ENCODE assay signal across 8 cellular contexts in the genomic region with DNA sequence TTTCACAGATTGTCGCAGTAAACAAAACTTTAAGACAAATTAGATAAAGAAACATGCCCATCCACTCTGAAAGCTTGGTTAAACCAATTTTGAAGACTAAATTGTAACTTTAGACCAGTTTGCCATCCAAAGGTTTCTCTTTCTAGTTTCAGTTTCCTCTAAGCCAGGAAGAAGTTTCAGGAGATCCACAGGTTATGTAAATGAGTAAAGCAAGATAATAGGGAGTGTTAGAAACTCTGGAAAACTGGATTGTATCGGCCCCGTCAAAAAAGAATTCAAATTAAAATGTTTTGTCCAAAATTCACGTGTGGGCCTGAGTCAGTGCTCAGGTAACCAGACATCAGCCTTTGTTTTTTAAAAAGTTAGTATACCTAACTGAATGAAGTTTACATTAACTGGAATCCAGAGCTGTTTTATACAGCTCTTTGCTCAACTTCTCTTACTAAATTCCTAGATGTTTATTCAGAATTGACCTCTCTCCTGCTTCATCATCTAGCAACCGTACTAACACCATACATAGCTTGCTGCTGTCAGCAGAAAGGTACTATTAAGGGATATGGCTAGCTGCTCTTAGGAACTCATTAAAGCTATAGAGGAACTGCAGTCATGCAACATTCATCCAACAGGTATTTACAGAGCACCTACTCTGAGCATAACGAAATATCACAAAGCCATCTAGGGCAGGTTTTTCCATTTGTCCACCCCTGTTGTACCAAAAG. TPM values are rescaled to one million over a fixed set of nuclear protein-coding genes. Genes with fewer than 3 reads are reported as not detected.
DNase-seq lines count a peak whose midpoint lies in the region; ATAC-seq, FAIRE-seq and TF ChIP-seq lines count a peak whose summit lies in the region.
"Not testable (repeated sequence)": the region's sequence is repeated elsewhere in the genome, so short reads cannot be mapped to it uniquely, and the experiment has no call there.
"Had no signal": no experiment of that assay in that cellular context is flagged by ENCODE, and none has a peak within 500 bp of the region (broad histone marks: within the 10 kb centered on the region; RNA-seq: fewer than 3 reads in every experiment).

No MANE protein-coding gene starts in this region.

- H3F3A ChIP-seq in smooth muscle cell (ENCODE audit: low read depth) = not testable (repeated sequence)

- not testable (repeated sequence) for H3K9me3 ChIP-seq in AG04450 (ENCODE audit: control insufficient read depth, insufficient read depth, low read length); IMR-90 (ENCODE audit: control insufficient read depth, insufficient read depth, low read length); RWPE2 (ENCODE audit: severe bottlenecking); smooth muscle cell (replicated peaks; ENCODE audit: low read depth)

- H2BK5ac ChIP-seq in IMR-90 (ENCODE audit: low read depth, low read length, poor library complexity, severe bottlenecking) = not testable (repeated sequence)

- not testable (repeated sequence) for H2BK15ac ChIP-seq in IMR-90 (ENCODE audit: low read depth, low read length)

- not testable (repeated sequence) for H4K91ac ChIP-seq in IMR-90 (ENCODE audit: insufficient read depth, low read depth, low read length)

- not testable (repeated sequence) for H2AK5ac ChIP-seq in IMR-90 (ENCODE audit: low read depth, low read length)

- H3K27me3 ChIP-seq in AG04450 (ENCODE audit: control insufficient read depth, insufficient read depth, low read length); IMR-90 (ENCODE audit: control insufficient read depth, insufficient read depth, low read length); RWPE2 (ENCODE audit: insufficient read depth, poor library complexity, severe bottlenecking); smooth muscle cell (ENCODE audit: low read depth): not testable (repeated sequence)

- POLR2A ChIA-PET in AG04450 (lab: Yijun Ruan, JAX); IMR-90 (lab: Charles Lee; ENCODE audit: unreplicated experiment): not testable (repeated sequence)

- not testable (repeated sequence) for H2BK20ac ChIP-seq in IMR-90 (ENCODE audit: low read depth, low read length)

- TF ChIP-seq CTCF in AG04450 (IDR thresholded peaks at IDR 0.05; ENCODE audit: low read depth, low read length); IMR-90 (conservative IDR thresholded peaks at IDR 0.05; ENCODE audit: low read depth, low read length); RWPE2 (IDR thresholded peaks at IDR 0.05; ENCODE audit: poor library complexity, severe bottlenecking); smooth muscle cell (IDR thresholded peaks at IDR 0.05; ENCODE audit: borderline replicate concordance, insufficient read depth, poor library complexity, severe bottlenecking): not testable (repeated sequence)

- TF ChIP-seq RAD21 in IMR-90 (IDR thresholded peaks at IDR 0.05; ENCODE audit: low read length) = not testable (repeated sequence)

- not testable (repeated sequence) for H3K4me3 ChIP-seq in AG04450 (ENCODE audit: low read depth, low read length); IMR-90 (ENCODE audit: insufficient read depth, low read depth, low read length); RWPE2 (ENCODE audit: severe bottlenecking); smooth muscle cell

- H3K4me1 ChIP-seq in IMR-90 (ENCODE audit: control insufficient read depth, insufficient read depth, low read length); RWPE2 (ENCODE audit: insufficient read depth, poor library complexity, severe bottlenecking); smooth muscle cell (ENCODE audit: low read depth): not testable (repeated sequence)

- H4K5ac ChIP-seq in IMR-90 (ENCODE audit: low read depth, low read length) = not testable (repeated sequence)

- DNase-seq in AG04450 (ENCODE audit: low read depth, low spot score); GM18507 (ENCODE audit: extremely low spot score, insufficient read length, low read depth); IMR-90; RWPE2 (ENCODE audit: low spot score); epithelial cell of prostate (ENCODE audit: low read depth, low spot score); smooth muscle cell (lab: John Stamatoyannopoulos, UW; ENCODE audit: unreplicated experiment): not testable (repeated sequence)
- DNase-seq in kidney glomerular epithelial cell (lab: John Stamatoyannopoulos, UW) = peak; percentile 16

- H3K27ac ChIP-seq in AG04450 (ENCODE audit: low read depth, low read length) (peak overlapping the region; percentile 3), RWPE2 (ENCODE audit: poor library complexity, severe bottlenecking) (peak overlapping the region; percentile 47), epithelial cell of prostate (peak overlapping the region; percentile 69), smooth muscle cell (ENCODE audit: low read depth) (peak overlapping the region; percentile 72)
- not testable (repeated sequence) for H3K27ac ChIP-seq in IMR-90 (ENCODE audit: insufficient read depth, low read length)

- not testable (repeated sequence) for H2AK9ac ChIP-seq in IMR-90 (replicated peaks; ENCODE audit: low read depth, low read length, poor library complexity)

- not testable (repeated sequence) for H3K56ac ChIP-seq in IMR-90 (ENCODE audit: extremely low read depth, insufficient read depth, low read length)

- H3K79me2 ChIP-seq in smooth muscle cell (ENCODE audit: low read depth) = not testable (repeated sequence)

- peak; percentile 54 for FAIRE-seq in GM18507 (lab: Jason Lieb, UNC)

- not testable (repeated sequence) for H4K20me1 ChIP-seq in IMR-90 (ENCODE audit: insufficient read depth, low read length); smooth muscle cell (ENCODE audit: low read depth)

- not testable (repeated sequence) for TF ChIP-seq POLR2A in IMR-90 (IDR thresholded peaks at IDR 0.05; ENCODE audit: low read depth, low read length)

- intact Hi-C loops in IMR-90 (cut with micrococcal nuclease) = not testable (repeated sequence)

- CTCF ChIA-PET in AG04450 (lab: Charles Lee) = interaction anchor here (1.2 to 1.4 kb wide), 2 partner anchors 18 to 89 kb away, joined by 3 to 4 read pairs; no protein-coding TSS in a partner anchor
- CTCF ChIA-PET in IMR-90 (lab: Yijun Ruan, JAX) = not testable (repeated sequence)

- ATAC-seq in IMR-90 (ENCODE audit: low read depth) = peak; percentile 92
- peak; percentile 89 for ATAC-seq in RWPE2 (ENCODE audit: low read depth)

- not testable (repeated sequence) for H3K4ac ChIP-seq in IMR-90 (ENCODE audit: low read depth, low read length)

- H3K79me1 ChIP-seq in IMR-90 (ENCODE audit: low read depth in 1 of 2, low read length in 2 of 2) = not testable (repeated sequence)

- dilution Hi-C loops in IMR-90 (cut with HindIII; ENCODE audit: low sequenced_read_pairs, unreplicated experiment) = not testable (repeated sequence)

- not testable (repeated sequence) for BruUV-seq in IMR-90 (replicated peaks; lab: Mats Ljungman, UMichigan)

- not testable (repeated sequence) for H2AFZ ChIP-seq in IMR-90 (replicated peaks; ENCODE audit: low read length, poor library complexity); smooth muscle cell (ENCODE audit: low read depth)

- no CpG with 5 or more reads among the region's 6 CpGs for WGBS in IMR-90 (ENCODE audit: extremely low coverage in 2 of 2, insufficient read length in 1 of 2), 2 experiments
- WGBS in smooth muscle cell (ENCODE audit: low lambda C conversion rate) = 89% methylated on average over 5 of the region's 6 CpGs

- H3K9ac ChIP-seq in IMR-90 (ENCODE audit: low read depth, low read length); smooth muscle cell (ENCODE audit: low read depth): not testable (repeated sequence)

- H3K4me2 ChIP-seq in IMR-90 (ENCODE audit: low read depth, low read length); smooth muscle cell: not testable (repeated sequence)

- in situ Hi-C loops in IMR-90 (cut with MboI; ENCODE audit: low sequenced_read_pairs) = not testable (repeated sequence)

- H3K9me1 ChIP-seq in IMR-90 (ENCODE audit: insufficient read depth, low read length) = not testable (repeated sequence)

- peak overlapping the region; percentile 52; the same call in 1 of the 2 replicates for H3K18ac ChIP-seq in IMR-90 (ENCODE audit: low read depth, low read length)

- not testable (repeated sequence) for H3K36me3 ChIP-seq in IMR-90 (ENCODE audit: control insufficient read depth, insufficient read depth, low read length); RWPE2 (ENCODE audit: low read depth); smooth muscle cell (ENCODE audit: low read depth)

- 0 out of 4 replicates have a peak overlapping the region, but pooled peaks of 1 of the 2 experiments have one; percentile 4 for H4K8ac ChIP-seq in IMR-90 (ENCODE audit: low read depth in 2 of 2, low read length in 2 of 2)

- H3K23ac ChIP-seq in IMR-90 (ENCODE audit: low read depth, low read length) = not testable (repeated sequence)

- H2BK120ac ChIP-seq in IMR-90 (ENCODE audit: low read depth, low read length) = not testable (repeated sequence)

- H3K14ac ChIP-seq in IMR-90 (replicated peaks; ENCODE audit: low read depth, low read length) = not testable (repeated sequence)

RNA-seq across cellular contexts. Expression of a gene that starts 43.6 kb away (rescaled TPM):
- 7.9 and 8.3 TPM in 2 replicates for polyA plus RNA-seq in AG04450 (2011; rRNA removed)
- 17.9 and 19.3 TPM in 2 replicates for polyA minus RNA-seq in AG04450 (2011; rRNA and poly(A)+ RNA removed)
- 14.7 and 19.0 TPM in 2 replicates for total RNA-seq in IMR-90 (2012; rRNA removed)
- polyA plus RNA-seq in IMR-90 (2012; rRNA removed) = 10.9 and 12.1 TPM in 2 replicates
- 7.1 and 8.5 TPM in 2 replicates for polyA plus RNA-seq in IMR-90 (2012; cell fraction: cytosol; rRNA removed)
- polyA plus RNA-seq in IMR-90 (2012; cell fraction: nucleus; rRNA removed; ENCODE audit: low replicate concordance) = 10.3 and 11.6 TPM in 2 replicates
- total RNA-seq in smooth muscle cell = 0.54 and 0.67 TPM in 2 replicates
- polyA plus RNA-seq in smooth muscle cell = 0.08 and 1.1 TPM in 2 replicates
- polyA plus RNA-seq: CD14-positive monocyte had no signal
